In genomic region chr13:25987987-25988386, GRCh38 we compare ENCODE assay signal across 15 cellular contexts.
"Had no signal": no experiment of that assay in that cellular context is flagged by ENCODE, and none has a peak within 500 bp of the region (broad histone marks: within the 10 kb centered on the region; RNA-seq: fewer than 3 reads in every experiment).

No MANE protein-coding gene starts in this region.

- DNase-seq: islet precursor cell; left ventricle myocardium inferior; midbrain; mucosa of descending colon; naive thymus-derived CD4-positive, alpha-beta T cell; nucleus accumbens; right lobe of liver; stimulated activated CD4-positive, alpha-beta T cell treated with anti-CD3 and anti-CD28 coated beads, Interleukin-1b, Interleukin-23, amount 100 ng/mL, for 48 hours; stimulated activated CD4-positive, alpha-beta T cell treated with anti-CD3 and anti-CD28 coated beads, Interleukin-2, amount 100 ng/mL, for 48 hours; stimulated activated CD4-positive, alpha-beta T cell treated with anti-CD3 and anti-CD28 coated beads, Interleukin-4, amount 100 ng/mL, for 4 hours; stimulated activated CD8-positive, alpha-beta memory T cell treated with anti-CD3 and anti-CD28 coated beads, Interleukin-4, amount 100 ng/mL, for 48 hours; stimulated activated naive CD4-positive, alpha-beta T cell treated with Interleukin-2 at 50 U/mL for 16 hours; stimulated activated naive CD8-positive, alpha-beta T cell treated with anti-CD3 and anti-CD28 coated beads, Interleukin-15, amount 100 ng/mL, for 72 hours; substantia nigra; uterus had no signal
